ENCODE assay signal across 9 cellular contexts in the genomic region with DNA sequence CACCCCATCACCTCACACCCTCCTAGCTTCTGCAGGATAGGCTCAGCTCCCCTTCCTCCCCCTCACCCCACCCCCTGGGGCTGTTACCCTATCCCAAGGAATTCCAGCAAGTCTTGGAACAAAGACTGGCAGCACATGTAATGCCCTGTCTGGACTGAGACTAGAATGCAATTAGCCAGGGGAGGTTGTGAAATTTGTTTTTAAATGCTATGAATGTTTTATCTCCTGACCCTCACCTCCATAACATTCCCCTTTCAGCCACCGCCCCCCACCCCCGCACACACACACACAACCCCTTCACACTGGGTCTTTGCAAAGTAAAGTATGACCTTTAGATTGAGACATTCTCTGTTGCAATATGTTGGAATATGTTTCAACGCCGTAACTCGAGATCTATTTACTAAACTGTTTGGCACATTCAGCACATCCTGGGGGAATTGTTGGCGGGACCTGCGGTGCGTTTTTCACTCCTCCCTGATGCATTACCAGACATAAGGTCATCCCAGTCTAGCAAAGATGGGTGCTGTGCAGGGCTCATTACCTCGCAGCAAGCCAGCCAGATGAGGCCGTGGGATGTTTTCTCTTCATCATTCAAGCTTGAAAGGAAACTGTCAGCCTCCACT.
A peak's percentile ranks its signal among the peaks of the same experiment; 100 is the strongest.
DNase-seq lines count a peak whose midpoint lies in the region; ATAC-seq, FAIRE-seq and TF ChIP-seq lines count a peak whose summit lies in the region.
"Had no signal": no experiment of that assay in that cellular context is flagged by ENCODE, and none has a peak within 500 bp of the region (broad histone marks: within the 10 kb centered on the region; RNA-seq: fewer than 3 reads in every experiment).

No MANE protein-coding gene starts in this region.

- H2BK15ac ChIP-seq in H1 (ENCODE audit: low read length) (no peak overlapping the region), mesenchymal stem cell (ENCODE audit: low read depth, poor library complexity, severe bottlenecking) (no peak overlapping the region)

- H3K9ac ChIP-seq in H1 (replicated peaks in 1 of 4; ENCODE audit: extremely low read depth in 1 of 4, low read depth in 3 of 4, low read length in 3 of 4) (no peak overlapping the region), mesenchymal stem cell (ENCODE audit: low read length) (no peak overlapping the region)

- H4K5ac ChIP-seq in H1 (ENCODE audit: insufficient read length, low read depth, low read length): no peak overlapping the region

- peak overlapping the region; percentile 44; the same call in 1 of the 2 replicates for H2BK12ac ChIP-seq in H1 (ENCODE audit: low read depth, low read length)
- no peak overlapping the region for H2BK12ac ChIP-seq in mesenchymal stem cell (ENCODE audit: low read length in 2 of 2)

- intact Hi-C loops in vagina (cut with DNase I): loop anchor here (2.0 to 10.0 kb wide), 2 partner anchors 200 to 646 kb away; no protein-coding TSS in a partner anchor
- intact Hi-C loops in activated naive CD4-positive, alpha-beta T cell treated with anti-CD3 and anti-CD28 coated beads for 36 hours (cut with micrococcal nuclease): no loop called here

- no peaks in the 10 kb centered on the region for H3K9me3 ChIP-seq in H1 (ENCODE audit: insufficient read depth in 2 of 2, low read depth in 1 of 2, low read length in 1 of 2)
- no peaks in the 10 kb centered on the region for H3K9me3 ChIP-seq in mesenchymal stem cell (ENCODE audit: control insufficient read depth, low read length)
- no peaks in the 10 kb centered on the region for H3K9me3 ChIP-seq in vagina

- H4K20me1 ChIP-seq in H1 (replicated peaks in 1 of 2; ENCODE audit: control insufficient read depth in 1 of 2, insufficient read depth in 2 of 2, low read length in 2 of 2): no peaks in the 10 kb centered on the region

- H2AK5ac ChIP-seq in H1 (ENCODE audit: low read depth, low read length) (0 out of 2 replicates have a peak overlapping the region, but pooled peaks have one; percentile 8), mesenchymal stem cell (ENCODE audit: low read length, severe bottlenecking) (no peak overlapping the region)

- H3K4me2 ChIP-seq in H1 (ENCODE audit: insufficient read depth in 1 of 2, low read depth in 2 of 2, low read length in 2 of 2) (no peak overlapping the region), mesenchymal stem cell (ENCODE audit: low read length, poor library complexity, severe bottlenecking) (no peak overlapping the region)

- H3K27me3 Mint-ChIP-seq in activated naive CD4-positive, alpha-beta T cell treated with anti-CD3 and anti-CD28 coated beads for 36 hours (ENCODE audit: low read depth): no peaks in the 10 kb centered on the region

- H3K27ac ChIP-seq in H1 (ENCODE audit: low read depth, low read length) (0 out of 2 replicates have a peak overlapping the region, but pooled peaks have one; percentile 10), mesenchymal stem cell (ENCODE audit: low read length, poor library complexity, severe bottlenecking) (peak overlapping the region; percentile 84), vagina (peak overlapping the region; percentile 28)

- no peaks in the 10 kb centered on the region for H3K36me3 ChIP-seq in H1 (ENCODE audit: control insufficient read depth in 2 of 4, insufficient read depth in 4 of 4, low read length in 3 of 4)
- H3K36me3 ChIP-seq in mesenchymal stem cell (ENCODE audit: control insufficient read depth in 1 of 2, insufficient read depth in 2 of 2, low read depth in 1 of 2, low read length in 2 of 2): no peaks in the 10 kb centered on the region
- H3K36me3 ChIP-seq in vagina: no peaks in the 10 kb centered on the region

- H3K23ac ChIP-seq in H1 (ENCODE audit: insufficient read length): no peak overlapping the region
- no peak overlapping the region for H3K23ac ChIP-seq in mesenchymal stem cell (ENCODE audit: low read length in 2 of 2)

- no peak for ATAC-seq in HG03571 (IDR thresholded peaks at IDR 0.05; ENCODE audit: unreplicated experiment)

- no peak overlapping the region for H3K4ac ChIP-seq in H1 (replicated peaks; ENCODE audit: insufficient read length, low read depth, low read length)
- no peak overlapping the region for H3K4ac ChIP-seq in mesenchymal stem cell (ENCODE audit: low read depth in 1 of 2, low read length in 2 of 2)

- DNase-seq in NCI-H2196 (lab: John Stamatoyannopoulos, UW; ENCODE audit: unreplicated experiment): peak; percentile 5
- no peak for DNase-seq in NCI-H2196 treated with DMSO at 0.1 percent for 48 hours (lab: John Stamatoyannopoulos, UW; ENCODE audit: unreplicated experiment)
- peak; percentile 21 to 47 for DNase-seq in H1 (ENCODE audit: low read depth in 1 of 2, low spot score in 2 of 2)
- peak; percentile 19 for DNase-seq in mesenchymal stem cell
- peak in 1 of 2 donors; percentile 97 for DNase-seq in vagina (ENCODE audit: extremely low spot score in 2 of 2)
- DNase-seq in epidermal melanocyte (ENCODE audit: insufficient read length, low spot score): no peak
- no peak for DNase-seq in activated naive CD4-positive, alpha-beta T cell treated with anti-CD3 and anti-CD28 coated beads for 36 hours
- DNase-seq: glutamatergic neuron had no signal

- WGBS in H1 (ENCODE audit: extremely low coverage in 1 of 2, insufficient coverage in 1 of 2, insufficient read length in 1 of 2, insufficient replicate concordance in 2 of 2, low coverage in 1 of 2, low lambda C conversion rate in 2 of 2, missing lambda C conversion rate in 1 of 2), 2 experiments: 88% methylated on average over 10 of the region's 10 CpGs; no CpG with 5 or more reads in 1 of the 2 experiments
- 83% methylated on average over 8 of the region's 10 CpGs for WGBS in mesenchymal stem cell

- no peaks in the 10 kb centered on the region; the same call in 1 of the 2 replicates for H3K23me2 ChIP-seq in H1 (ENCODE audit: low read depth, low read length)

- H3K4me3 Mint-ChIP-seq in activated naive CD4-positive, alpha-beta T cell treated with anti-CD3 and anti-CD28 coated beads for 36 hours: no peak overlapping the region

- TF ChIP-seq POLR2A in H1 (IDR thresholded peaks at IDR 0.05; ENCODE audit: control extremely low read depth in 1 of 2, low read depth in 2 of 2, low read length in 2 of 2) (no peak), vagina (IDR thresholded peaks at IDR 0.05) (no peak)

- H3K79me2 ChIP-seq in H1 (ENCODE audit: control insufficient read depth in 1 of 2, insufficient read depth in 2 of 2, low read length in 2 of 2): no peaks in the 10 kb centered on the region

- TF ChIP-seq EP300 in H1 (IDR thresholded peaks at IDR 0.05; ENCODE audit: borderline replicate concordance in 1 of 2, low read depth in 2 of 2, low read length in 2 of 2): no peak

- H3K18ac ChIP-seq in H1 (ENCODE audit: extremely low read depth, low read length): 0 out of 2 replicates have a peak overlapping the region, but pooled peaks have one; percentile 36
- no peak overlapping the region for H3K18ac ChIP-seq in mesenchymal stem cell (ENCODE audit: low read depth in 1 of 2, low read length in 2 of 2)

- TF ChIP-seq CTCF in H1 (IDR thresholded peaks at IDR 0.05; ENCODE audit: control extremely low read depth in 1 of 3, insufficient read depth in 1 of 3, low read depth in 1 of 3, low read length in 3 of 3) (no peak), vagina (IDR thresholded peaks at IDR 0.05) (no peak)

- H4K91ac ChIP-seq in H1 (replicated peaks; ENCODE audit: insufficient read length, low read length): no peak overlapping the region
- no peak overlapping the region for H4K91ac ChIP-seq in mesenchymal stem cell (ENCODE audit: low read length)

- H4K8ac ChIP-seq in H1 (ENCODE audit: extremely low read depth, insufficient read depth, low read length) (no peak overlapping the region; the same call in 1 of the 2 replicates), mesenchymal stem cell (ENCODE audit: low read length) (no peak overlapping the region)

- H2BK5ac ChIP-seq in H1 (ENCODE audit: low read depth, low read length) (no peak overlapping the region; the same call in 1 of the 2 replicates), mesenchymal stem cell (ENCODE audit: low read depth, low read length, poor library complexity, severe bottlenecking) (no peak overlapping the region)

- H2AFZ ChIP-seq in H1 (ENCODE audit: low read length) (peak overlapping the region; percentile 49; the same call in 1 of the 2 replicates), mesenchymal stem cell (ENCODE audit: low read depth, low read length) (no peak overlapping the region)

- no peaks in the 10 kb centered on the region for H3K36me3 Mint-ChIP-seq in activated naive CD4-positive, alpha-beta T cell treated with anti-CD3 and anti-CD28 coated beads for 36 hours (ENCODE audit: low read depth)

- H3K27me3 ChIP-seq in H1 (replicated peaks in 1 of 4; ENCODE audit: control insufficient read depth in 3 of 4, extremely low read depth in 1 of 4, insufficient read depth in 3 of 4, low read length in 3 of 4): no peaks in the 10 kb centered on the region
- H3K27me3 ChIP-seq in mesenchymal stem cell (ENCODE audit: control insufficient read depth in 1 of 2, insufficient read depth in 1 of 2, low read length in 2 of 2): peaks cover 0 to 15% of the 10 kb centered on the region in 2 experiments
- H3K27me3 ChIP-seq in vagina: no peaks in the 10 kb centered on the region

- no peak for TF ChIP-seq RAD21 in H1 (IDR thresholded peaks at IDR 0.05 in 1 of 2, conservative IDR thresholded peaks at IDR 0.05 in 1 of 2; ENCODE audit: low read depth in 2 of 2, low read length in 2 of 2)

- H3K56ac ChIP-seq in H1 (replicated peaks; ENCODE audit: insufficient read length, low read depth, low read length): no peak overlapping the region

- no peak overlapping the region for H2BK20ac ChIP-seq in H1 (ENCODE audit: low read length)

- no peaks in the 10 kb centered on the region for H3K4me1 Mint-ChIP-seq in activated naive CD4-positive, alpha-beta T cell treated with anti-CD3 and anti-CD28 coated beads for 36 hours (ENCODE audit: low read depth)

- H3K79me1 ChIP-seq in H1 (ENCODE audit: low read depth, low read length) (no peaks in the 10 kb centered on the region), mesenchymal stem cell (replicated peaks; ENCODE audit: low read length, poor library complexity, severe bottlenecking) (no peaks in the 10 kb centered on the region)

- FAIRE-seq in H1 (lab: Jason Lieb, UNC): no peak

- H2BK120ac ChIP-seq in H1 (replicated peaks; ENCODE audit: low read depth, low read length) (no peak overlapping the region), mesenchymal stem cell (ENCODE audit: low read depth, low read length) (no peak overlapping the region)

- H3K4me1 ChIP-seq in H1 (replicated peaks in 1 of 4; ENCODE audit: control insufficient read depth in 3 of 4, insufficient read depth in 4 of 4, low read length in 3 of 4) (peaks cover 0 to 6% (median under 1%) of the 10 kb centered on the region in 4 experiments; a peak in 1 of 7 replicates), mesenchymal stem cell (ENCODE audit: control insufficient read depth, insufficient read depth, low read depth, low read length) (peaks cover 7% of the 10 kb centered on the region), vagina (peaks cover 33% of the 10 kb centered on the region)

- H3K14ac ChIP-seq in H1 (ENCODE audit: insufficient read length) (no peak overlapping the region), mesenchymal stem cell (ENCODE audit: low read length in 2 of 2) (no peak overlapping the region)

- CTCF ChIA-PET in H1 (lab: Charles Lee; ENCODE audit: partially characterized antibody): interaction anchor here (1.2 to 2.9 kb wide), 5 partner anchors 8 to 112 kb away, joined by 3 to 14 read pairs (median 4); no protein-coding TSS in a partner anchor
- CTCF ChIA-PET in activated naive CD4-positive, alpha-beta T cell treated with anti-CD3 and anti-CD28 coated beads for 36 hours (lab: Charles Lee): no interaction called here

- POLR2A ChIA-PET in H1 (lab: Charles Lee; ENCODE audit: partially characterized antibody): no interaction called here

- H3K4me3 ChIP-seq in H1 (ENCODE audit: extremely low read depth in 1 of 4, insufficient read depth in 2 of 4, low read depth in 3 of 4, low read length in 4 of 4): no peak overlapping the region
- H3K4me3 ChIP-seq in mesenchymal stem cell (ENCODE audit: insufficient read depth in 1 of 2, low read depth in 1 of 2, low read length in 2 of 2): no peak overlapping the region
- H3K4me3 ChIP-seq in vagina: no peak overlapping the region

- H3K9me3 Mint-ChIP-seq in activated naive CD4-positive, alpha-beta T cell treated with anti-CD3 and anti-CD28 coated beads for 36 hours: no peaks in the 10 kb centered on the region

- H3K27ac Mint-ChIP-seq in activated naive CD4-positive, alpha-beta T cell treated with anti-CD3 and anti-CD28 coated beads for 36 hours: no peak overlapping the region

Comparison
In these comparisons a context has a peak if more than half of its experiments do, and no peak if none do; other contexts are left out.
1. DNase-seq: peak in NCI-H2196 (single experiment), H1 (2 of 2) and mesenchymal stem cell (single experiment); none in NCI-H2196 treated with DMSO at 0.1 percent for 48 hours (single experiment), epidermal melanocyte (single experiment) and activated naive CD4-positive, alpha-beta T cell treated with anti-CD3 and anti-CD28 coated beads for 36 hours (single experiment).
2. H3K27ac ChIP-seq: peak in every context shown above with its lines; median percentile 84 in mesenchymal stem cell; 28 in vagina; 10 in H1.